Comparison of ENCODE assay signal across 19 cellular contexts in genomic region chr10:88987840-88988239, GRCh38. TPM values are rescaled to one million over a fixed set of nuclear protein-coding genes. Genes with fewer than 3 reads are reported as not detected.
DNase-seq lines count a peak whose midpoint lies in the region; ATAC-seq, FAIRE-seq and TF ChIP-seq lines count a peak whose summit lies in the region.
"Had no signal": no experiment of that assay in that cellular context is flagged by ENCODE, and none has a peak within 500 bp of the region (broad histone marks: within the 10 kb centered on the region; RNA-seq: fewer than 3 reads in every experiment).

No MANE protein-coding gene starts in this region.

- POLR2A ChIA-PET in activated CD4-positive, alpha-beta memory T cell treated with anti-CD3 and anti-CD28 coated beads, Interleukin-2, amount 10 ng/mL, durations not matched to agents 7 days and 5 days (lab: Charles Lee), result interaction anchor here (0.9 to 1.6 kb wide), 7 partner anchors 8 to 47 kb away, joined by 3 to 15 read pairs (median 6); no protein-coding TSS in a partner anchor
- POLR2A ChIA-PET in HepG2 (lab: Yijun Ruan, JAX), result no interaction called here

- peaks cover 28% of the 10 kb centered on the region for H3K79me2 ChIP-seq in HepG2 (ENCODE audit: insufficient read depth, low read length)

- H3K4me1 ChIP-seq in HepG2 (ENCODE audit: insufficient read depth, low read length) (peaks cover 40% of the 10 kb centered on the region), tibial artery (peaks cover 0 to 82% (median 33%) of the 10 kb centered on the region in 4 donors)

- 0 out of 2 replicates have a peak, but pooled peaks cover 4% of the 10 kb centered on the region for H3K9me3 ChIP-seq in HepG2 (ENCODE audit: low read length)
- H3K9me3 ChIP-seq in tibial artery, result no peaks in the 10 kb centered on the region
- H3K9me3 ChIP-seq: mucosa of descending colon, right atrium auricular region had no signal

- peak overlapping the region; percentile 36 for H3K27ac Mint-ChIP-seq in activated naive CD4-positive, alpha-beta T cell treated with anti-CD3 and anti-CD28 coated beads, Interleukin-2, amount 50 U/mL, for 24 hours
- peak overlapping the region; percentile 83 for H3K27ac Mint-ChIP-seq in activated CD4-positive, alpha-beta memory T cell treated with anti-CD3 and anti-CD28 coated beads, Interleukin-2, amount 10 ng/mL, durations not matched to agents 7 days and 5 days
- H3K27ac Mint-ChIP-seq in stimulated activated memory B cell treated with anti-CD40 and anti-IgM and Interleukin-4, amounts not matched to agents 10 μg/mL and 1 μg/mL and 100 μg/mL, for 72 hours, result no peak overlapping the region

- H3K36me3 Mint-ChIP-seq in activated naive CD4-positive, alpha-beta T cell treated with anti-CD3 and anti-CD28 coated beads, Interleukin-2, amount 50 U/mL, for 24 hours, result no peaks in the 10 kb centered on the region
- peaks cover 48% of the 10 kb centered on the region for H3K36me3 Mint-ChIP-seq in activated CD4-positive, alpha-beta memory T cell treated with anti-CD3 and anti-CD28 coated beads, Interleukin-2, amount 10 ng/mL, durations not matched to agents 7 days and 5 days (ENCODE audit: low read depth)
- H3K36me3 Mint-ChIP-seq in stimulated activated memory B cell treated with anti-CD40 and anti-IgM and Interleukin-4, amounts not matched to agents 10 μg/mL and 1 μg/mL and 100 μg/mL, for 72 hours, result peaks cover 6% of the 10 kb centered on the region

- H3K27me3 ChIP-seq in HepG2 (ENCODE audit: control insufficient read depth in 1 of 2, insufficient read depth in 2 of 2, low read length in 2 of 2), result no peaks in the 10 kb centered on the region; a peak in 1 of 5 replicates
- no peaks in the 10 kb centered on the region for H3K27me3 ChIP-seq in tibial artery
- H3K27me3 ChIP-seq: right atrium auricular region had no signal

- no peak for ATAC-seq in HepG2
- ATAC-seq in stimulated activated memory B cell treated with anti-CD40 and anti-IgM and Interleukin-4, amounts not matched to agents 10 μg/mL and 1 μg/mL and 100 μg/mL, for 72 hours, result no peak
- ATAC-seq: left cardiac atrium, mucosa of descending colon had no signal

- CTCF ChIA-PET in activated CD4-positive, alpha-beta memory T cell treated with anti-CD3 and anti-CD28 coated beads, Interleukin-2, amount 10 ng/mL, durations not matched to agents 7 days and 5 days (lab: Charles Lee), result interaction anchor here (0.8 to 2.0 kb wide), 9 partner anchors 9 to 598 kb away, joined by 3 to 17 read pairs (median 4); no protein-coding TSS in a partner anchor
- CTCF ChIA-PET in HepG2 (lab: Yijun Ruan, JAX; ENCODE audit: low intra/inter-chr PET ratio, low total read pairs), result no interaction called here

- H3K9me3 Mint-ChIP-seq in activated naive CD4-positive, alpha-beta T cell treated with anti-CD3 and anti-CD28 coated beads, Interleukin-2, amount 50 U/mL, for 24 hours, result peaks cover 5% of the 10 kb centered on the region
- H3K9me3 Mint-ChIP-seq in activated CD4-positive, alpha-beta memory T cell treated with anti-CD3 and anti-CD28 coated beads, Interleukin-2, amount 10 ng/mL, durations not matched to agents 7 days and 5 days, result peaks cover 11% of the 10 kb centered on the region
- H3K9me3 Mint-ChIP-seq in stimulated activated memory B cell treated with anti-CD40 and anti-IgM and Interleukin-4, amounts not matched to agents 10 μg/mL and 1 μg/mL and 100 μg/mL, for 72 hours, result peaks cover 6% of the 10 kb centered on the region

- intact Hi-C loops in HepG2 (cut with micrococcal nuclease; ENCODE audit: unreplicated experiment) (loop anchor here (1.0 to 2.0 kb wide), 2 partner anchors 53 to 153 kb away; no protein-coding TSS in a partner anchor), tibial artery (cut with DNase I; ENCODE audit: low total_unique reads) (loop anchor here (2.0 to 10.0 kb wide), 3 partner anchors 39 to 153 kb away; no protein-coding TSS in a partner anchor)

- TF ChIP-seq POLR2A in HepG2 (IDR thresholded peaks at IDR 0.05; ENCODE audit: insufficient read depth in 1 of 2, low read depth in 2 of 2, low read length in 2 of 2), result no peak

- no peak for DNase-seq in activated naive CD4-positive, alpha-beta T cell treated with Interleukin-2 at 50 U/mL for 16 hours
- no peak for DNase-seq in activated CD4-positive, alpha-beta memory T cell treated with anti-CD3 and anti-CD28 coated beads, Interleukin-2, amount 10 ng/mL, durations not matched to agents 7 days and 5 days
- no peak for DNase-seq in HepG2 (ENCODE audit: low spot score)
- no peak for DNase-seq in tibial artery
- no peak for DNase-seq in activated CD4-positive, CD25-positive, alpha-beta regulatory T cell treated with anti-CD3 and anti-CD28 coated beads, Interleukin-2, amount 50 U/mL, for 72 hours
- no peak for DNase-seq in DMS79 (lab: John Stamatoyannopoulos, UW)
- DNase-seq: activated CD8-positive, alpha-beta memory T cell treated with anti-CD3 and anti-CD28 coated beads for 24 hours; activated gamma-delta T cell treated with Interleukin-2 at 50 U/mL for 16 hours; foreskin melanocyte; left cardiac atrium; mucosa of descending colon; NCI-H187 treated with DMSO at 0.1 percent for 48 hours; NCI-H446; NK-92 treated with Interleukin-12 subunit alpha and Interleukin-12 subunit beta, amount 100 ng/mL, for 24 hours; stimulated activated naive CD4-positive, alpha-beta T cell treated with Interleukin-2 at 50 U/mL for 16 hours had no signal

- no peaks in the 10 kb centered on the region for H3K36me3 ChIP-seq in HepG2 (replicated peaks in 1 of 2; ENCODE audit: control insufficient read depth in 1 of 2, insufficient read depth in 2 of 2, low read length in 2 of 2)
- H3K36me3 ChIP-seq in tibial artery, result no peaks in the 10 kb centered on the region
- H3K36me3 ChIP-seq: right atrium auricular region had no signal

- H3K4me3 Mint-ChIP-seq in activated naive CD4-positive, alpha-beta T cell treated with anti-CD3 and anti-CD28 coated beads, Interleukin-2, amount 50 U/mL, for 24 hours, result no peak overlapping the region
- H3K4me3 Mint-ChIP-seq in activated CD4-positive, alpha-beta memory T cell treated with anti-CD3 and anti-CD28 coated beads, Interleukin-2, amount 10 ng/mL, durations not matched to agents 7 days and 5 days, result no peak overlapping the region
- H3K4me3 Mint-ChIP-seq in stimulated activated memory B cell treated with anti-CD40 and anti-IgM and Interleukin-4, amounts not matched to agents 10 μg/mL and 1 μg/mL and 100 μg/mL, for 72 hours, result no peak overlapping the region

- in situ Hi-C loops in HepG2 (cut with HindIII; ENCODE audit: extremely low pct_ligation_motif_present, low pct_unique_long_range_greater_than_20kb), result no loop called here

- peaks cover 66% of the 10 kb centered on the region for H3K4me1 Mint-ChIP-seq in activated naive CD4-positive, alpha-beta T cell treated with anti-CD3 and anti-CD28 coated beads, Interleukin-2, amount 50 U/mL, for 24 hours
- peaks cover 69% of the 10 kb centered on the region for H3K4me1 Mint-ChIP-seq in activated CD4-positive, alpha-beta memory T cell treated with anti-CD3 and anti-CD28 coated beads, Interleukin-2, amount 10 ng/mL, durations not matched to agents 7 days and 5 days
- H3K4me1 Mint-ChIP-seq in stimulated activated memory B cell treated with anti-CD40 and anti-IgM and Interleukin-4, amounts not matched to agents 10 μg/mL and 1 μg/mL and 100 μg/mL, for 72 hours, result peaks cover 44% of the 10 kb centered on the region

- H3K4me3 ChIP-seq in HepG2 (replicated peaks in 1 of 3; ENCODE audit: insufficient read depth in 1 of 3, low read depth in 2 of 3, low read length in 3 of 3), result no peak overlapping the region
- H3K4me3 ChIP-seq in tibial artery, result no peak overlapping the region
- H3K4me3 ChIP-seq: mucosa of descending colon, right atrium auricular region had no signal

- no peak for TF ChIP-seq EP300 in HepG2 (IDR thresholded peaks at IDR 0.05; ENCODE audit: low read depth in 2 of 2, low read length in 2 of 2)
- no peak for TF ChIP-seq EP300 in HepG2 (CRISPR knock-in tag; IDR thresholded peaks at IDR 0.05; ENCODE audit: borderline replicate concordance)

- H2AFZ ChIP-seq in HepG2 (ENCODE audit: low read length), result no peak overlapping the region

- no peaks in the 10 kb centered on the region for H3K27me3 Mint-ChIP-seq in activated naive CD4-positive, alpha-beta T cell treated with anti-CD3 and anti-CD28 coated beads, Interleukin-2, amount 50 U/mL, for 24 hours
- H3K27me3 Mint-ChIP-seq in activated CD4-positive, alpha-beta memory T cell treated with anti-CD3 and anti-CD28 coated beads, Interleukin-2, amount 10 ng/mL, durations not matched to agents 7 days and 5 days, result no peaks in the 10 kb centered on the region
- no peaks in the 10 kb centered on the region for H3K27me3 Mint-ChIP-seq in stimulated activated memory B cell treated with anti-CD40 and anti-IgM and Interleukin-4, amounts not matched to agents 10 μg/mL and 1 μg/mL and 100 μg/mL, for 72 hours

- no peak overlapping the region for H3K27ac ChIP-seq in HepG2 (ENCODE audit: extremely low read length, insufficient read depth, low read length)
- H3K27ac ChIP-seq in tibial artery, result peak overlapping the region; percentile 82 to 92
- H3K27ac ChIP-seq: RWPE1 had no signal

- TF ChIP-seq RAD21 in HepG2 (CRISPR knock-in tag; IDR thresholded peaks at IDR 0.05), result no peak

- no peaks in the 10 kb centered on the region; the same call in 1 of the 2 replicates for H4K20me1 ChIP-seq in HepG2 (ENCODE audit: insufficient read depth, low read length)

- 70% methylated on average over 2 of the region's 2 CpGs for WGBS in HepG2 (ENCODE audit: low lambda C conversion rate)

- FAIRE-seq in HepG2 (lab: Jason Lieb, UNC), result no peak

- TF ChIP-seq CTCF in HepG2 (CRISPR knock-in tag; IDR thresholded peaks at IDR 0.05), result no peak
- no peak for TF ChIP-seq CTCF in tibial artery (IDR thresholded peaks at IDR 0.05)

- H3K4me2 ChIP-seq in HepG2 (ENCODE audit: low read depth, low read length), result no peak overlapping the region

- no peak overlapping the region for H3K9ac ChIP-seq in HepG2 (ENCODE audit: insufficient read depth, low read depth, low read length)

- BruUV-seq in HepG2 (replicated peaks; lab: Mats Ljungman, UMichigan), result no TSS peak

RNA-seq across cellular contexts. Expression of gene FAS, which starts 2.8 kb away (rescaled TPM):
- 10 to 100 TPM; 91.1 to 96.4 TPM for total RNA-seq in activated CD4-positive, alpha-beta memory T cell treated with anti-CD3 and anti-CD28 coated beads, Interleukin-2, amount 10 ng/mL, durations not matched to agents 7 days and 5 days
- total RNA-seq in HepG2 (2016; rRNA removed; fragmentation: Illumina TruSeq; extraction: Trizol), result 15.0 and 17.9 TPM in 2 replicates
- 4.8 and 5.4 TPM in 2 replicates for total RNA-seq in HepG2 (2016; cell fraction: cytosol; rRNA removed; fragmentation: Illumina TruSeq; extraction: Trizol; ENCODE audit: low read depth)
- 15.8 and 17.7 TPM in 2 replicates for total RNA-seq in HepG2 (2016; cell fraction: insoluble cytoplasmic fraction; rRNA removed; fragmentation: Illumina TruSeq; extraction: Trizol)
- 11.2 and 12.0 TPM in 2 replicates for total RNA-seq in HepG2 (2016; cell fraction: membrane; rRNA removed; fragmentation: Illumina TruSeq; extraction: Trizol)
- total RNA-seq in HepG2 (2016; cell fraction: nucleus; rRNA removed; fragmentation: Illumina TruSeq; extraction: Trizol), result 21.8 and 24.6 TPM in 2 replicates
- polyA plus RNA-seq in HepG2 (2011; rRNA removed), result 4.3 and 5.9 TPM in 2 replicates
- 2.6 and 4.4 TPM in 2 replicates for polyA plus RNA-seq in HepG2 (2011; cell fraction: cytosol; rRNA removed)
- polyA plus RNA-seq in HepG2 (2011; cell fraction: nucleus; rRNA removed), result 3.1 and 3.5 TPM in 2 replicates
- polyA plus RNA-seq in HepG2 (2012), result 3.1 and 3.3 TPM in 2 replicates
- 3.1 and 3.6 TPM in 2 replicates for polyA plus RNA-seq in HepG2 (2016; cell fraction: cytosol; fragmentation: Illumina TruSeq; extraction: Trizol; ENCODE audit: low read depth)
- 14.7 and 16.1 TPM in 2 replicates for polyA plus RNA-seq in HepG2 (2016; cell fraction: insoluble cytoplasmic fraction; fragmentation: Illumina TruSeq; extraction: Trizol; ENCODE audit: low read depth)
- polyA plus RNA-seq in HepG2 (2016; cell fraction: membrane; fragmentation: Illumina TruSeq; extraction: Trizol; ENCODE audit: low read depth), result 6.2 and 7.4 TPM in 2 replicates
- 29.8 and 31.9 TPM in 2 replicates for polyA plus RNA-seq in HepG2 (2016; cell fraction: nucleus; fragmentation: Illumina TruSeq; extraction: Trizol; ENCODE audit: insufficient read depth, low read depth)
- polyA minus RNA-seq in HepG2 (2011; rRNA and poly(A)+ RNA removed; ENCODE audit: low replicate concordance), result 3.7 and 12.5 TPM in 2 replicates
- polyA minus RNA-seq in HepG2 (2011; cell fraction: cytosol; rRNA and poly(A)+ RNA removed), result 3.7 and 4.0 TPM in 2 replicates
- 8.6 and 13.1 TPM in 2 replicates for polyA minus RNA-seq in HepG2 (2011; cell fraction: nucleus; rRNA and poly(A)+ RNA removed)

RNA-seq across cellular contexts. Expression of gene ACTA2, which starts 35.3 kb away (rescaled TPM):
- 10 to 100 TPM; 14.7 to 15.5 TPM for total RNA-seq in activated CD4-positive, alpha-beta memory T cell treated with anti-CD3 and anti-CD28 coated beads, Interleukin-2, amount 10 ng/mL, durations not matched to agents 7 days and 5 days
- total RNA-seq in HepG2 (2016; rRNA removed; fragmentation: Illumina TruSeq; extraction: Trizol), result 58.1 and 59.9 TPM in 2 replicates
- total RNA-seq in HepG2 (2016; cell fraction: cytosol; rRNA removed; fragmentation: Illumina TruSeq; extraction: Trizol; ENCODE audit: low read depth), result 21.6 and 22.5 TPM in 2 replicates
- total RNA-seq in HepG2 (2016; cell fraction: insoluble cytoplasmic fraction; rRNA removed; fragmentation: Illumina TruSeq; extraction: Trizol), result 50.7 and 62.7 TPM in 2 replicates
- 33.4 and 39.8 TPM in 2 replicates for total RNA-seq in HepG2 (2016; cell fraction: membrane; rRNA removed; fragmentation: Illumina TruSeq; extraction: Trizol)
- 33.1 and 39.3 TPM in 2 replicates for total RNA-seq in HepG2 (2016; cell fraction: nucleus; rRNA removed; fragmentation: Illumina TruSeq; extraction: Trizol)
- 21.8 and 25.1 TPM in 2 replicates for polyA plus RNA-seq in HepG2 (2011; rRNA removed)
- polyA plus RNA-seq in HepG2 (2011; cell fraction: cytosol; rRNA removed), result 32.0 and 34.2 TPM in 2 replicates
- polyA plus RNA-seq in HepG2 (2011; cell fraction: nucleus; rRNA removed), result 20.1 and 23.1 TPM in 2 replicates
- polyA plus RNA-seq in HepG2 (2012), result 30.5 and 47.4 TPM in 2 replicates
- 30.8 and 35.7 TPM in 2 replicates for polyA plus RNA-seq in HepG2 (2016; cell fraction: cytosol; fragmentation: Illumina TruSeq; extraction: Trizol; ENCODE audit: low read depth)
- 81.9 and 99.8 TPM in 2 replicates for polyA plus RNA-seq in HepG2 (2016; cell fraction: insoluble cytoplasmic fraction; fragmentation: Illumina TruSeq; extraction: Trizol; ENCODE audit: low read depth)
- 45.1 and 45.4 TPM in 2 replicates for polyA plus RNA-seq in HepG2 (2016; cell fraction: membrane; fragmentation: Illumina TruSeq; extraction: Trizol; ENCODE audit: low read depth)
- polyA plus RNA-seq in HepG2 (2016; cell fraction: nucleus; fragmentation: Illumina TruSeq; extraction: Trizol; ENCODE audit: insufficient read depth, low read depth), result 60.8 and 61.8 TPM in 2 replicates
- polyA minus RNA-seq in HepG2 (2011; rRNA and poly(A)+ RNA removed; ENCODE audit: low replicate concordance), result 3.6 and 48.3 TPM in 2 replicates
- polyA minus RNA-seq in HepG2 (2011; cell fraction: cytosol; rRNA and poly(A)+ RNA removed), result 35.2 and 40.9 TPM in 2 replicates
- polyA minus RNA-seq in HepG2 (2011; cell fraction: nucleus; rRNA and poly(A)+ RNA removed), result 13.9 and 20.1 TPM in 2 replicates
